ENCODE assay signal across 8 cellular contexts in the genomic region with DNA sequence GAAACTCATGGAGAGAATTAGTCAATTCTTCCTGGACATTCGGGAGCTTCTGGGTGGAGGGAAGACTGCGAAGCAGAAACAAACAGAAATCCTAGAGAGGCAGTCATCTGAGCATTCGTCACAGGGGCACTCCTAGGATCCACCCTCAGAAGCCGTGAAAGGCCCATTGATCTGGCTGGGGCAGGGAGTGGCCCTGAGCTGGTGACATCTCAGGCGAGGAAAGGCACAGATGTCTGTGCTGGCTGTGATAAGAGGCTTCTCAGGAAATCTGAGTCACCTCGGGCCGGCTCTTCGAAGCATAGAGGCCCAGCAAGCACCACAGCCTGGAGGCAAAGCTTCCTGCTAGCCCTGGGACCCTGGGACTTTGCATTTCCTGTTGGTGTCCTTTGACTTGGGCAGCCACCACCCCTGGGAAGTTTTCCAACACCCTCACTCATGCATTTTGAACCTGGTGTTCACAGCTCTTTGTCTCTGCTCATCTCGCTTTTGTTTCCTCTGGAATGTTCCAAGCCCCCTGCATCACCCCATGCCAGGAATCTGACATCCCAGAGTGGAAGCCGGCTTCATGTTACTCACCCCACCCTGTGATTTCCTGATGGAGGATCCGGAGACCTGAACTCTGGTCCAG. TPM values are rescaled to one million over a fixed set of nuclear protein-coding genes. Genes with fewer than 3 reads are reported as not detected.
DNase-seq lines count a peak whose midpoint lies in the region; ATAC-seq lines count a peak whose summit lies in the region.

No MANE protein-coding gene starts in this region.

- no peak for ATAC-seq in HG02973 (IDR thresholded peaks at IDR 0.05; ENCODE audit: unreplicated experiment)
- no peak for ATAC-seq in HG02588 (IDR thresholded peaks at IDR 0.05; ENCODE audit: unreplicated experiment)

- DNase-seq in 8988T = peak; percentile 36
- no peak for DNase-seq in NCI-H748 (lab: John Stamatoyannopoulos, UW; ENCODE audit: unreplicated experiment)

- H3K27me3 ChIP-seq in HUES48 (ENCODE audit: control insufficient read depth, insufficient read depth, low read length) (no peaks in the 10 kb centered on the region), layer of hippocampus (ENCODE audit: control insufficient read depth, insufficient read depth, low read length) (no peaks in the 10 kb centered on the region)

- H3K4me3 ChIP-seq in HUES48 (ENCODE audit: low read depth, low read length) = no peak overlapping the region

- H3K36me3 ChIP-seq in HUES48 (ENCODE audit: control insufficient read depth, insufficient read depth, low read length) = peaks cover 17% of the 10 kb centered on the region; the same call in 1 of the 2 replicates

- H3K27ac ChIP-seq in HUES48 (ENCODE audit: low read depth, low read length) (peak overlapping the region; percentile 92), cingulate gyrus (ENCODE audit: low read depth, low read length) (peak overlapping the region; percentile 81), layer of hippocampus (ENCODE audit: low read depth, low read length) (peak overlapping the region; percentile 69), temporal lobe (ENCODE audit: low read depth, low read length) (peak overlapping the region; percentile 82)

- H3K9ac ChIP-seq in HUES48 (ENCODE audit: low read depth, low read length) = no peak overlapping the region

- peaks cover 21% of the 10 kb centered on the region for H3K4me1 ChIP-seq in HUES48 (ENCODE audit: control insufficient read depth, insufficient read depth, low read length)

- no peaks in the 10 kb centered on the region for H3K9me3 ChIP-seq in HUES48 (ENCODE audit: control insufficient read depth, insufficient read depth, low read length)

RNA-seq across cellular contexts. Expression of gene CDRT4, which starts 23.3 kb away (rescaled TPM):
- 7.1 TPM for total RNA-seq in temporal lobe
